ENCODE assay signal across 32 cellular contexts in genomic region chr2:72897785-72898184, GRCh38. TPM values are rescaled to one million over a fixed set of nuclear protein-coding genes. Genes with fewer than 3 reads are reported as not detected.
"Had no signal": no experiment of that assay in that cellular context is flagged by ENCODE, and none has a peak within 500 bp of the region (broad histone marks: within the 10 kb centered on the region; RNA-seq: fewer than 3 reads in every experiment).

No MANE protein-coding gene starts in this region.

- DNase-seq: activated B cell treated with CpG ODN at 0.5 μM for 24 hours; activated CD4-positive, alpha-beta memory T cell treated with anti-CD3 and anti-CD28 coated beads, Interleukin-2, amount 10 ng/mL, durations not matched to agents 7 days and 5 days; activated CD4-positive, alpha-beta T cell treated with anti-CD3 and anti-CD28 coated beads, Interleukin-2, amount 10 ng/mL, durations not matched to agents 7 days and 5 days; activated CD4-positive, alpha-beta T cell treated with anti-CD3 and anti-CD28 coated beads, Interleukin-2, amount 50 U/mL, for 4 hours; activated CD8-positive, alpha-beta memory T cell treated with anti-CD3 and anti-CD28 coated beads, Interleukin-2, amount 50 U/mL, for 48 hours; activated gamma-delta T cell; activated naive CD4-positive, alpha-beta T cell; activated naive CD4-positive, alpha-beta T cell treated with anti-CD3 and anti-CD28 coated beads, Interleukin-2, amount 10 ng/mL, durations not matched to agents 7 days and 5 days; activated naive CD8-positive, alpha-beta T cell treated with anti-CD3 and anti-CD28 coated beads, Interleukin-2, amount 10 ng/mL, durations not matched to agents 7 days and 5 days; activated T-cell treated with anti-CD3 and anti-CD28 coated beads for 4 hours; activated T-cell treated with anti-CD3 and anti-CD28 coated beads, Interleukin-2, amount 50 U/mL, for 24 hours; activated T-cell treated with anti-CD3 and anti-CD28 coated beads, Interleukin-2, amount 50 U/mL, for 72 hours; caudate nucleus; cortex of kidney; dermis blood vessel endothelial cell; effector CD4-positive, alpha-beta T cell; effector memory CD8-positive, alpha-beta T cell; erythroblast; foreskin keratinocyte; gastrocnemius medialis; glutamatergic neuron; heart left ventricle; T-helper 17 cell; T1000 had no signal

- H3K9me3 Mint-ChIP-seq: activated B cell treated with CpG ODN at 0.5 μM for 24 hours; activated CD4-positive, alpha-beta memory T cell treated with anti-CD3 and anti-CD28 coated beads, Interleukin-2, amount 10 ng/mL, durations not matched to agents 7 days and 5 days; activated CD4-positive, alpha-beta T cell treated with anti-CD3 and anti-CD28 coated beads, Interleukin-2, amount 10 ng/mL, durations not matched to agents 7 days and 5 days; activated naive CD4-positive, alpha-beta T cell treated with anti-CD3 and anti-CD28 coated beads, Interleukin-2, amount 10 ng/mL, durations not matched to agents 7 days and 5 days; activated naive CD4-positive, alpha-beta T cell treated with anti-CD3 and anti-CD28 coated beads, Interleukin-2, amount 50 U/mL, for 72 hours; activated naive CD8-positive, alpha-beta T cell treated with anti-CD3 and anti-CD28 coated beads, Interleukin-2, amount 10 ng/mL, durations not matched to agents 7 days and 5 days; activated T-cell treated with anti-CD3 and anti-CD28 coated beads, Interleukin-2, amount 50 U/mL, for 24 hours; activated T-cell treated with anti-CD3 and anti-CD28 coated beads, Interleukin-2, amount 50 U/mL, for 72 hours; effector memory CD8-positive, alpha-beta T cell; T-helper 2 cell treated with Interferon-gamma antibody and Interleukin-4, amounts not matched to agents 5 μg/mL and 100 μg/mL, for 36 hours had no signal

- H3K4me1 Mint-ChIP-seq: activated B cell treated with CpG ODN at 0.5 μM for 24 hours; activated naive CD4-positive, alpha-beta T cell treated with anti-CD3 and anti-CD28 coated beads, Interleukin-2, amount 10 ng/mL, durations not matched to agents 7 days and 5 days had no signal

- H3K27ac ChIP-seq: ascending aorta, esophagus muscularis mucosa, foreskin keratinocyte, gastrocnemius medialis, heart left ventricle, VCaP had no signal

- H3K36me3 Mint-ChIP-seq: activated naive CD4-positive, alpha-beta T cell treated with anti-CD3 and anti-CD28 coated beads, Interleukin-2, amount 10 ng/mL, durations not matched to agents 7 days and 5 days; activated naive CD4-positive, alpha-beta T cell treated with anti-CD3 and anti-CD28 coated beads, Interleukin-2, amount 50 U/mL, for 72 hours; activated naive CD8-positive, alpha-beta T cell treated with anti-CD3 and anti-CD28 coated beads, Interleukin-2, amount 10 ng/mL, durations not matched to agents 7 days and 5 days had no signal

- H3K4me3 ChIP-seq: ascending aorta, esophagus muscularis mucosa, gastrocnemius medialis, heart left ventricle had no signal

- H3K4me3 Mint-ChIP-seq: activated B cell treated with CpG ODN at 0.5 μM for 24 hours; activated CD4-positive, alpha-beta memory T cell treated with anti-CD3 and anti-CD28 coated beads, Interleukin-2, amount 10 ng/mL, durations not matched to agents 7 days and 5 days; activated CD4-positive, alpha-beta T cell treated with anti-CD3 and anti-CD28 coated beads, Interleukin-2, amount 10 ng/mL, durations not matched to agents 7 days and 5 days; activated naive CD4-positive, alpha-beta T cell treated with anti-CD3 and anti-CD28 coated beads, Interleukin-2, amount 10 ng/mL, durations not matched to agents 7 days and 5 days; activated naive CD8-positive, alpha-beta T cell treated with anti-CD3 and anti-CD28 coated beads, Interleukin-2, amount 10 ng/mL, durations not matched to agents 7 days and 5 days; activated T-cell treated with anti-CD3 and anti-CD28 coated beads, Interleukin-2, amount 50 U/mL, for 24 hours; activated T-cell treated with anti-CD3 and anti-CD28 coated beads, Interleukin-2, amount 50 U/mL, for 72 hours; effector memory CD8-positive, alpha-beta T cell; T-helper 17 cell; T-helper 2 cell treated with Interferon-gamma antibody and Interleukin-4, amounts not matched to agents 5 μg/mL and 100 μg/mL, for 36 hours had no signal

- FAIRE-seq: colon, TTC549 had no signal

- H3K9me3 ChIP-seq: ascending aorta, esophagus muscularis mucosa, gastrocnemius medialis, heart left ventricle had no signal

- H3K27ac Mint-ChIP-seq: activated B cell treated with CpG ODN at 0.5 μM for 24 hours; activated CD4-positive, alpha-beta memory T cell treated with anti-CD3 and anti-CD28 coated beads, Interleukin-2, amount 10 ng/mL, durations not matched to agents 7 days and 5 days; activated CD4-positive, alpha-beta T cell treated with anti-CD3 and anti-CD28 coated beads, Interleukin-2, amount 10 ng/mL, durations not matched to agents 7 days and 5 days; activated naive CD4-positive, alpha-beta T cell treated with anti-CD3 and anti-CD28 coated beads, Interleukin-2, amount 10 ng/mL, durations not matched to agents 7 days and 5 days; activated naive CD4-positive, alpha-beta T cell treated with anti-CD3 and anti-CD28 coated beads, Interleukin-2, amount 50 U/mL, for 72 hours; activated naive CD8-positive, alpha-beta T cell treated with anti-CD3 and anti-CD28 coated beads, Interleukin-2, amount 10 ng/mL, durations not matched to agents 7 days and 5 days; activated T-cell treated with anti-CD3 and anti-CD28 coated beads, Interleukin-2, amount 50 U/mL, for 24 hours; activated T-cell treated with anti-CD3 and anti-CD28 coated beads, Interleukin-2, amount 50 U/mL, for 72 hours; effector memory CD8-positive, alpha-beta T cell; T-helper 17 cell; T-helper 2 cell treated with Interferon-gamma antibody and Interleukin-4, amounts not matched to agents 5 μg/mL and 100 μg/mL, for 36 hours had no signal

- H3K36me3 ChIP-seq: ascending aorta, esophagus muscularis mucosa, gastrocnemius medialis, heart left ventricle had no signal

- H3K27me3 ChIP-seq: ascending aorta had no signal

RNA-seq across cellular contexts. Expression of gene EMX1, which starts 19.5 kb away (rescaled TPM):
- total RNA-seq: activated CD4-positive, alpha-beta memory T cell treated with anti-CD3 and anti-CD28 coated beads, Interleukin-2, amount 10 ng/mL, durations not matched to agents 7 days and 5 days; activated CD4-positive, alpha-beta T cell treated with anti-CD3 and anti-CD28 coated beads, Interleukin-2, amount 10 ng/mL, durations not matched to agents 7 days and 5 days; activated naive CD4-positive, alpha-beta T cell treated with anti-CD3 and anti-CD28 coated beads, Interleukin-2, amount 50 U/mL, for 72 hours; activated naive CD8-positive, alpha-beta T cell treated with anti-CD3 and anti-CD28 coated beads, Interleukin-2, amount 10 ng/mL, durations not matched to agents 7 days and 5 days; ascending aorta; chondrocyte; dermis blood vessel endothelial cell; esophagus muscularis mucosa; foreskin keratinocyte; gastrocnemius medialis; heart left ventricle; T-helper 17 cell had no signal
